In the genomic region with DNA sequence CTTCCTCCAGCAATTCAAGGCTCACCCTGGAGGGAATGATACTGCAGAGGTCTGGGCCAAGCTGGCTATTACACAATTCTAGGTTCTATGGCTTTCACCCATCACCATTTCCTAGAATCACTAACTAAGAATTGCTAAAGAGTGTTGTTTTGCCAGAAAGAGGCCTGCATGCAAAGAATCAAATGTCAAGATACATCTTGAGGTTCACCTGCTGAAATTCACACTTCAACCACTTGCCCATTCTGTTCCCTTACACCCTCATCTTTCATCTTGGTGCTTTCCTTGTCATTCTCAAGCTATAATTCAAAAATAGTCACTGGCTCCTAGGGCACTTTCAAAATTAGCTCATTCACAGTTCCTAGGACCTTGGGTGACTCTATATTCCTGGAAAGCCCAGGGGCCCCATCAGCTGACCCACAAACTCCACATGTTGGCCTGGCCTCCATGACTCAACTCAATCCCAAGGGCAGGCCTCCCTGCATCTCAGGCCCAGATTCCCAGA, we compare ENCODE assay signal across 13 cellular contexts. TPM values are rescaled to one million over a fixed set of nuclear protein-coding genes. Genes with fewer than 3 reads are reported as not detected.
DNase-seq lines count a peak whose midpoint lies in the region; ATAC-seq and TF ChIP-seq lines count a peak whose summit lies in the region.
"Had no signal": no experiment of that assay in that cellular context is flagged by ENCODE, and none has a peak within 500 bp of the region (broad histone marks: within the 10 kb centered on the region; RNA-seq: fewer than 3 reads in every experiment).

No MANE protein-coding gene starts in this region.

- intact Hi-C loops in activated CD4-positive, alpha-beta T cell treated with anti-CD3 and anti-CD28 coated beads for 36 hours (cut with DNase I, micrococcal nuclease): no loop called here
- intact Hi-C loops in left ventricle myocardium inferior (cut with micrococcal nuclease) (no loop called here), vagina (cut with DNase I) (loop anchor here (10.0 kb wide), 1 partner anchor 53 kb away; no protein-coding TSS in a partner anchor)

- no peak overlapping the region for H3K4me3 Mint-ChIP-seq in activated CD4-positive, alpha-beta T cell treated with anti-CD3 and anti-CD28 coated beads for 36 hours
- H3K4me3 Mint-ChIP-seq in activated T-helper 17 cell treated with anti-CD3 and anti-CD28 coated beads, Interleukin-2, amount 50 U/mL, for 72 hours: no peak overlapping the region
- H3K4me3 Mint-ChIP-seq: neural progenitor cell had no signal

- ATAC-seq in activated CD4-positive, alpha-beta T cell treated with anti-CD3 and anti-CD28 coated beads for 36 hours: peak; percentile 49
- ATAC-seq in activated T-helper 17 cell treated with anti-CD3 and anti-CD28 coated beads, Interleukin-2, amount 50 U/mL, for 72 hours (replicated peaks): peak; percentile 56
- ATAC-seq in stimulated activated naive CD8-positive, alpha-beta T cell treated with anti-CD3 and anti-CD28 coated beads, Interleukin-15, Interleukin-2, amounts not matched to agents 100 U/mL and 50 U/mL, for 24 hours: peak; percentile 36
- ATAC-seq in HG03442 (IDR thresholded peaks at IDR 0.05; ENCODE audit: unreplicated experiment) (no peak), HG02678 (IDR thresholded peaks at IDR 0.05; ENCODE audit: unreplicated experiment) (no peak)

- H3K9me3 Mint-ChIP-seq in activated CD4-positive, alpha-beta T cell treated with anti-CD3 and anti-CD28 coated beads for 36 hours (ENCODE audit: low read depth): no peaks in the 10 kb centered on the region
- no peaks in the 10 kb centered on the region for H3K9me3 Mint-ChIP-seq in activated T-helper 17 cell treated with anti-CD3 and anti-CD28 coated beads, Interleukin-2, amount 50 U/mL, for 72 hours

- no peaks in the 10 kb centered on the region for H3K9me3 ChIP-seq in left ventricle myocardium inferior (replicated peaks)
- H3K9me3 ChIP-seq in vagina: no peaks in the 10 kb centered on the region
- H3K9me3 ChIP-seq: tibial artery had no signal

- H3K4me1 ChIP-seq in left ventricle myocardium inferior (peaks cover 91% of the 10 kb centered on the region), vagina (peaks cover 48% of the 10 kb centered on the region)

- peaks cover 37% of the 10 kb centered on the region for H3K27me3 Mint-ChIP-seq in activated CD4-positive, alpha-beta T cell treated with anti-CD3 and anti-CD28 coated beads for 36 hours
- H3K27me3 Mint-ChIP-seq in activated T-helper 17 cell treated with anti-CD3 and anti-CD28 coated beads, Interleukin-2, amount 50 U/mL, for 72 hours: peaks cover 30% of the 10 kb centered on the region

- H3K36me3 ChIP-seq in left ventricle myocardium inferior (no peaks in the 10 kb centered on the region), vagina (no peaks in the 10 kb centered on the region)
- H3K36me3 ChIP-seq: neural progenitor cell, tibial artery had no signal

- H3K4me3 ChIP-seq in left ventricle myocardium inferior (no peak overlapping the region), vagina (no peak overlapping the region)
- H3K4me3 ChIP-seq: neural progenitor cell, tibial artery had no signal

- peaks cover 2% of the 10 kb centered on the region for H3K4me1 Mint-ChIP-seq in activated CD4-positive, alpha-beta T cell treated with anti-CD3 and anti-CD28 coated beads for 36 hours
- no peaks in the 10 kb centered on the region for H3K4me1 Mint-ChIP-seq in activated T-helper 17 cell treated with anti-CD3 and anti-CD28 coated beads, Interleukin-2, amount 50 U/mL, for 72 hours

- no peaks in the 10 kb centered on the region for H3K36me3 Mint-ChIP-seq in activated CD4-positive, alpha-beta T cell treated with anti-CD3 and anti-CD28 coated beads for 36 hours (ENCODE audit: low read depth)
- no peaks in the 10 kb centered on the region for H3K36me3 Mint-ChIP-seq in activated T-helper 17 cell treated with anti-CD3 and anti-CD28 coated beads, Interleukin-2, amount 50 U/mL, for 72 hours (ENCODE audit: low read depth)
- H3K36me3 Mint-ChIP-seq: neural progenitor cell had no signal

- CTCF ChIA-PET in activated CD4-positive, alpha-beta T cell treated with anti-CD3 and anti-CD28 coated beads for 36 hours (lab: Charles Lee): no interaction called here

- H3K27me3 ChIP-seq in left ventricle myocardium inferior (ENCODE audit: low read depth) (no peaks in the 10 kb centered on the region), vagina (no peaks in the 10 kb centered on the region)
- H3K27me3 ChIP-seq: tibial artery had no signal

- POLR2A ChIA-PET in activated CD4-positive, alpha-beta T cell treated with anti-CD3 and anti-CD28 coated beads for 36 hours (lab: Charles Lee): no interaction called here

- H3K27ac ChIP-seq in left ventricle myocardium inferior (replicated peaks) (peak overlapping the region; percentile 40), vagina (no peak overlapping the region)
- H3K27ac ChIP-seq: neural progenitor cell had no signal

- no peak for TF ChIP-seq POLR2A in vagina (IDR thresholded peaks at IDR 0.05)

- DNase-seq in activated CD4-positive, alpha-beta T cell treated with anti-CD3 and anti-CD28 coated beads for 36 hours: no peak
- DNase-seq in activated CD4-positive, alpha-beta T cell treated with anti-CD3 and anti-CD28 coated beads for 4 hours: no peak
- DNase-seq in left ventricle myocardium inferior (peak; percentile 31), vagina (ENCODE audit: extremely low spot score in 2 of 2) (no peak)
- DNase-seq in stimulated activated naive CD8-positive, alpha-beta T cell treated with anti-CD3 and anti-CD28 coated beads, Interleukin-15, Interleukin-2, amounts not matched to agents 100 U/mL and 50 U/mL, for 24 hours: no peak
- DNase-seq: caudate nucleus, head of caudate nucleus, NCI-H2107, tibial artery had no signal

- H3K27ac Mint-ChIP-seq in activated CD4-positive, alpha-beta T cell treated with anti-CD3 and anti-CD28 coated beads for 36 hours: no peak overlapping the region
- H3K27ac Mint-ChIP-seq in activated T-helper 17 cell treated with anti-CD3 and anti-CD28 coated beads, Interleukin-2, amount 50 U/mL, for 72 hours: no peak overlapping the region
- H3K27ac Mint-ChIP-seq: neural progenitor cell had no signal

- TF ChIP-seq CTCF in left ventricle myocardium inferior (IDR thresholded peaks at IDR 0.05; ENCODE audit: borderline replicate concordance) (no peak), vagina (IDR thresholded peaks at IDR 0.05) (no peak)

RNA-seq across cellular contexts. Expression of gene APBB2, which starts 7.0 kb away (rescaled TPM):
- total RNA-seq in activated CD4-positive, alpha-beta T cell treated with anti-CD3 and anti-CD28 coated beads for 36 hours: 1 to 10 TPM; 1.3 to 1.5 TPM
- 1 to 10 TPM; 1.6 to 3.0 TPM for total RNA-seq in activated T-helper 17 cell treated with anti-CD3 and anti-CD28 coated beads, Interleukin-2, amount 50 U/mL, for 72 hours
- total RNA-seq in left ventricle myocardium inferior: 23.5 TPM
- 68.8 TPM for total RNA-seq in vagina

RNA-seq across cellular contexts. Expression of gene UCHL1, which starts 49.3 kb away (rescaled TPM):
- 1 to 10 TPM; 1.5 to 1.7 TPM for total RNA-seq in activated CD4-positive, alpha-beta T cell treated with anti-CD3 and anti-CD28 coated beads for 36 hours
- total RNA-seq in activated T-helper 17 cell treated with anti-CD3 and anti-CD28 coated beads, Interleukin-2, amount 50 U/mL, for 72 hours: 1 to 10 TPM; 1.0 to 4.9 TPM
- 35.2 TPM for total RNA-seq in left ventricle myocardium inferior
- 174 TPM for total RNA-seq in vagina

Comparison
In these comparisons a context has a peak if more than half of its experiments do, and no peak if none do; other contexts are left out.
1. ATAC-seq: peak in activated CD4-positive, alpha-beta T cell treated with anti-CD3 and anti-CD28 coated beads for 36 hours (single experiment), activated T-helper 17 cell treated with anti-CD3 and anti-CD28 coated beads, Interleukin-2, amount 50 U/mL, for 72 hours (single experiment) and stimulated activated naive CD8-positive, alpha-beta T cell treated with anti-CD3 and anti-CD28 coated beads, Interleukin-15, Interleukin-2, amounts not matched to agents 100 U/mL and 50 U/mL, for 24 hours (single experiment); none in HG03442 (single experiment) and HG02678 (single experiment).